Comparison of ENCODE assay signal across 20 cellular contexts in genomic region chrX:53544936-53545335, GRCh38.
"Had no signal": no experiment of that assay in that cellular context is flagged by ENCODE, and none has a peak within 500 bp of the region (broad histone marks: within the 10 kb centered on the region; RNA-seq: fewer than 3 reads in every experiment).

No MANE protein-coding gene starts in this region.

- H3K27me3 ChIP-seq: cardiac muscle cell, neutrophil, right atrium auricular region, spleen, thyroid gland, upper lobe of right lung had no signal

- H3K27ac ChIP-seq: cardiac muscle cell, neutrophil, pancreas, psoas muscle, right atrium auricular region, spleen, thyroid gland, upper lobe of right lung had no signal

- ATAC-seq: left colon, pancreas, T-helper 17 cell, upper lobe of right lung had no signal

- FAIRE-seq: endometrium, keratinocyte, pancreas had no signal

- H3K4me1 ChIP-seq: pancreas, psoas muscle, right atrium auricular region, spleen, thyroid gland, upper lobe of right lung had no signal

- DNase-seq: activated CD4-positive, alpha-beta memory T cell treated with anti-CD3 and anti-CD28 coated beads, Interleukin-2, amount 10 ng/mL, durations not matched to agents 7 days and 5 days; activated CD4-positive, alpha-beta T cell treated with anti-CD3 and anti-CD28 coated beads, Interleukin-2, amount 10 ng/mL, durations not matched to agents 24 days and 14 days; activated CD4-positive, CD25-positive, alpha-beta regulatory T cell; activated effector memory CD4-positive, alpha-beta T cell treated with Interleukin-2 at 50 U/mL for 16 hours; activated naive CD4-positive, alpha-beta T cell treated with anti-CD3 and anti-CD28 coated beads for 36 hours; activated T-cell treated with anti-CD3 and anti-CD28 coated beads, Interleukin-2, amount 50 U/mL, for 1 hour; left colon; pancreas; psoas muscle; spleen; stimulated activated CD4-positive, alpha-beta T cell treated with anti-CD3 and anti-CD28 coated beads, Interleukin-4, amount 100 ng/mL, for 4 hours; substantia nigra; T-helper 17 cell; thyroid gland; upper lobe of right lung had no signal

- H3K9me3 ChIP-seq: neutrophil, pancreas, psoas muscle, right atrium auricular region, spleen, thyroid gland, upper lobe of right lung had no signal

- H3K4me3 ChIP-seq: cardiac muscle cell, pancreas, psoas muscle, right atrium auricular region, spleen, thyroid gland, upper lobe of right lung had no signal
